16 cellular contexts compared by ENCODE assay signal in the genomic region with DNA sequence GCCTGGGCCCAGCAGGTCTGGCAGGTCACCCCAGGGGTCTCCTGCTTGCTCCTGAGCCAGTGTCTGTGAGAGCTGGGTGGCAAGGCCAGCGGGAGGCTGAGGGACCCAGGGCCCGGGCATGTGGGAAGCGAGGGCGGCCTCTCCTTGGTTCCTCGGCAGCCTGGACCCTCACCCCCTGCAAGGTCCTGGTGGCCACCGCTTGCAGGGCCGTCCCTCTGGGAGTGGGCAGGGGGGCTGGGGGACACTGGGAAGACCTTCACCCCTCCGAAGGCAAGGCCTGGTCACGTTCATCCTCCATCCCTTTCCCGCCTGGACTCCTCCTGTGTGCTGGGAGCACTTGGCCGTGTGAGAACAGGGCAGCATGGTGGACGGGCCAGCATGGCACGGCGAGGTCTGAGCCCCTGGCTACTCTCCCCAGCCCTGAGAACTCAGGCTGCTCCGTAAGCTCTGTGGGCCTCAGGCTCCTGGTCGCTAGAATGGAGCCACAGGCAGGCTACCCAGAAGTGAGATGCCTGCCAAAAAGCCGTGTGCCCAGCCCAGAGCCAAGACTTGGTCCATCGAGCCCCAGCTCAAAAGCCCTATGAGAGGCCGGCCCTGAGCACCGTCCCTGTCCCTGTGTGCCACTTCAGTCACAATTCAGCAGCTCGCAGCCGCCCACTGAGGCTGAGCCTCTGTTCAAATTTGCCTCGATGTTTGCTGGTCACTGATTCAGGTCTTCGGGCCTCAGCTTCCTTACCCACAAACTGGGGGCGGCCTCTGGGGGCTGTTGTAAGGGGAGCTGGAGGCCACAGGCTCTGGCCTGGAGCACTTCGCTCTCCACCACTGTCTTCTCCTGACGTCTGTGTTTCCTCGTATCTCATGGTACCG. TPM values are rescaled to one million over a fixed set of nuclear protein-coding genes. Genes with fewer than 3 reads are reported as not detected.
A peak's percentile ranks its signal among the peaks of the same experiment; 100 is the strongest.
DNase-seq lines count a peak whose midpoint lies in the region; ATAC-seq and TF ChIP-seq lines count a peak whose summit lies in the region.
"Had no signal": no experiment of that assay in that cellular context is flagged by ENCODE, and none has a peak within 500 bp of the region (broad histone marks: within the 10 kb centered on the region; RNA-seq: fewer than 3 reads in every experiment).

No MANE protein-coding gene starts in this region.

- H2BK12ac ChIP-seq in H9 (ENCODE audit: insufficient read length, low read depth, low read length): peak overlapping the region; percentile 69

- H2AFZ ChIP-seq in H9 (ENCODE audit: low read length) (no peak overlapping the region), neural progenitor cell (replicated peaks) (no peak overlapping the region)

- no peaks in the 10 kb centered on the region for H3K9me3 ChIP-seq in H9 (ENCODE audit: control insufficient read depth, low read depth, low read length)
- no peaks in the 10 kb centered on the region for H3K9me3 ChIP-seq in endodermal cell (ENCODE audit: control insufficient read depth, low read length)
- no peaks in the 10 kb centered on the region for H3K9me3 ChIP-seq in neural progenitor cell (ENCODE audit: low read depth)
- H3K9me3 ChIP-seq: thoracic aorta had no signal

- peaks cover 3% of the 10 kb centered on the region for H3K23me2 ChIP-seq in H9 (ENCODE audit: insufficient read length, low read depth, low read length, poor library complexity, severe bottlenecking)

- H3F3A ChIP-seq in neural progenitor cell (ENCODE audit: low read depth): peaks cover 8% of the 10 kb centered on the region

- H3K4me1 Mint-ChIP-seq in H9: peaks cover 69 to 79% of the 10 kb centered on the region in 2 experiments
- H3K4me1 Mint-ChIP-seq in endodermal cell: peaks cover 72% of the 10 kb centered on the region
- peaks cover 75% of the 10 kb centered on the region for H3K4me1 Mint-ChIP-seq in neural progenitor cell

- H3K4me2 ChIP-seq in H9 (ENCODE audit: insufficient read depth, insufficient read length, low read length) (no peak overlapping the region), neural progenitor cell (no peak overlapping the region)

- peak overlapping the region; percentile 100 for H3K27ac ChIP-seq in 22Rv1
- no peak overlapping the region for H3K27ac ChIP-seq in H9 (ENCODE audit: insufficient read length, low read depth, low read length)
- H3K27ac ChIP-seq in endodermal cell (ENCODE audit: low read depth, low read length): peak overlapping the region; percentile 16
- H3K27ac ChIP-seq in neural progenitor cell: no peak overlapping the region
- H3K27ac ChIP-seq: thoracic aorta had no signal

- H3K27me3 Mint-ChIP-seq in H9 (ENCODE audit: low read depth) (peaks cover 45% of the 10 kb centered on the region), endodermal cell (ENCODE audit: insufficient read depth) (peaks cover 5% of the 10 kb centered on the region), neural progenitor cell (ENCODE audit: insufficient read depth, low read depth) (peaks cover 2% of the 10 kb centered on the region)

- no peak overlapping the region for H4K5ac ChIP-seq in H9 (ENCODE audit: insufficient read length, low read depth, low read length)

- H2BK5ac ChIP-seq in H9 (ENCODE audit: insufficient read length, low read length): no peak overlapping the region

- no peaks in the 10 kb centered on the region; a peak in 1 of 5 replicates for H3K9me3 Mint-ChIP-seq in H9
- H3K9me3 Mint-ChIP-seq in endodermal cell: no peaks in the 10 kb centered on the region
- no peaks in the 10 kb centered on the region for H3K9me3 Mint-ChIP-seq in neural progenitor cell
- H3K9me3 Mint-ChIP-seq: T-helper 2 cell treated with Interferon-gamma antibody and Interleukin-4, amounts not matched to agents 5 μg/mL and 100 μg/mL, for 36 hours had no signal

- H2AK5ac ChIP-seq in H9 (ENCODE audit: insufficient read length, low read length): peak overlapping the region; percentile 56

- H3K27me3 ChIP-seq in H9 (ENCODE audit: insufficient read depth, low read length) (no peaks in the 10 kb centered on the region; the same call in 1 of the 2 replicates), endodermal cell (ENCODE audit: control insufficient read depth, insufficient read depth, low read length, poor library complexity, severe bottlenecking) (no peaks in the 10 kb centered on the region), neural progenitor cell (peaks cover 25% of the 10 kb centered on the region)

- H3K4me3 Mint-ChIP-seq in H9 (peak overlapping the region in 1 of 2 experiments; percentile 49; a peak in 3 of 5 replicates), endodermal cell (peak overlapping the region; percentile 88), neural progenitor cell (no peak overlapping the region)
- H3K4me3 Mint-ChIP-seq: T-helper 2 cell treated with Interferon-gamma antibody and Interleukin-4, amounts not matched to agents 5 μg/mL and 100 μg/mL, for 36 hours had no signal

- peak overlapping the region; percentile 33 for H3K23ac ChIP-seq in H9 (ENCODE audit: insufficient read length, low read depth, low read length)

- peak overlapping the region; percentile 81 for H3K14ac ChIP-seq in H9 (ENCODE audit: insufficient read depth, low read length)

- H3K36me3 ChIP-seq in endodermal cell (ENCODE audit: control insufficient read depth, insufficient read depth, low read length) (no peaks in the 10 kb centered on the region), neural progenitor cell (no peaks in the 10 kb centered on the region)
- H3K36me3 ChIP-seq: thoracic aorta had no signal

- H3K9ac ChIP-seq in H9 (ENCODE audit: extremely low read depth, insufficient read length, low read length) (no peak overlapping the region), endodermal cell (ENCODE audit: extremely low read depth, low read length, poor library complexity, severe bottlenecking) (no peak overlapping the region), neural progenitor cell (no peak overlapping the region)

- H3K4me3 ChIP-seq in endodermal cell (ENCODE audit: low read length): no peak overlapping the region
- no peak overlapping the region for H3K4me3 ChIP-seq in neural progenitor cell
- H3K4me3 ChIP-seq: thoracic aorta had no signal

- H2BK15ac ChIP-seq in H9 (ENCODE audit: low read depth, low read length): no peak overlapping the region

- DNase-seq in H9: peak; percentile 31
- DNase-seq in endodermal cell: peak; percentile 57
- DNase-seq in neural progenitor cell (ENCODE audit: low spot score): no peak
- DNase-seq in NCI-H2227 treated with DMSO at 0.1 percent for 48 hours (lab: John Stamatoyannopoulos, UW): no peak
- no peak for DNase-seq in stimulated activated CD4-positive, alpha-beta T cell treated with anti-CD3 and anti-CD28 coated beads, Interleukin-4, amount 100 ng/mL, for 24 hours
- DNase-seq: activated CD4-positive, alpha-beta T cell treated with anti-CD3 and anti-CD28 coated beads, Interleukin-2, amount 50 U/mL, for 48 hours; activated naive CD4-positive, alpha-beta T cell treated with Interleukin-2 at 50 U/mL for 16 hours; NCI-H2029 had no signal

- H2BK20ac ChIP-seq in H9 (ENCODE audit: low read depth, low read length, poor library complexity, severe bottlenecking): peak overlapping the region; percentile 7

- no peak overlapping the region for H4K8ac ChIP-seq in H9 (replicated peaks; ENCODE audit: insufficient read length, low read depth, low read length)

- H3K79me2 ChIP-seq in H9 (ENCODE audit: insufficient read depth, low read length): no peaks in the 10 kb centered on the region
- no peaks in the 10 kb centered on the region for H3K79me2 ChIP-seq in neural progenitor cell (ENCODE audit: low read depth)

- peak overlapping the region; percentile 72 for H4K91ac ChIP-seq in H9 (ENCODE audit: insufficient read length, low read depth, low read length)

- H3K4me1 ChIP-seq in H9 (ENCODE audit: insufficient read depth, low read length): peaks cover 28% of the 10 kb centered on the region; the same call in 1 of the 2 replicates
- H3K4me1 ChIP-seq in endodermal cell (ENCODE audit: control insufficient read depth, insufficient read depth, low read length): peaks cover 47% of the 10 kb centered on the region
- H3K4me1 ChIP-seq in neural progenitor cell: peaks cover 46% of the 10 kb centered on the region

- peak overlapping the region; percentile 74 for H3K18ac ChIP-seq in H9 (ENCODE audit: insufficient read length, low read depth, low read length)

- ATAC-seq in HG03565 (IDR thresholded peaks at IDR 0.05; ENCODE audit: unreplicated experiment): no peak
- ATAC-seq in HG02870 (IDR thresholded peaks at IDR 0.05; ENCODE audit: unreplicated experiment): no peak

- peak overlapping the region; percentile 38; the same call in 1 of the 2 replicates for H3K4ac ChIP-seq in H9 (ENCODE audit: low read depth, low read length)

- no peaks in the 10 kb centered on the region for H4K20me1 ChIP-seq in H9 (ENCODE audit: control insufficient read depth, insufficient read depth, insufficient read length)
- H4K20me1 ChIP-seq in neural progenitor cell (ENCODE audit: low read depth): no peaks in the 10 kb centered on the region

- H3K56ac ChIP-seq in H9 (ENCODE audit: insufficient read length, low read depth, low read length): no peak overlapping the region

- no peaks in the 10 kb centered on the region; a peak in 1 of 7 replicates for H3K36me3 Mint-ChIP-seq in H9 (ENCODE audit: insufficient read depth in 1 of 3, low read depth in 3 of 3)
- H3K36me3 Mint-ChIP-seq in endodermal cell (ENCODE audit: low read depth): peaks cover 25% of the 10 kb centered on the region
- H3K36me3 Mint-ChIP-seq in neural progenitor cell: no peaks in the 10 kb centered on the region

- H2BK120ac ChIP-seq in H9 (ENCODE audit: low read depth, low read length, poor library complexity, severe bottlenecking): peak overlapping the region; percentile 74

- no peak overlapping the region for H3T11ph ChIP-seq in H9 (ENCODE audit: low read length)

- no CpG with 5 or more reads among the region's 29 CpGs for WGBS in H9 (ENCODE audit: extremely low coverage, insufficient read length, low lambda C conversion rate)
- 90 to 96% methylated on average over 15 to 29 of the region's 29 CpGs for WGBS in endodermal cell (ENCODE audit: insufficient coverage in 1 of 2, insufficient read length in 1 of 2), 2 experiments

- H3K27ac Mint-ChIP-seq in H9: peak overlapping the region in 2 of 3 experiments; percentile 88 to 98; a peak in 4 of 7 replicates
- peak overlapping the region; percentile 98 for H3K27ac Mint-ChIP-seq in endodermal cell
- H3K27ac Mint-ChIP-seq in neural progenitor cell: peak overlapping the region; percentile 94
- H3K27ac Mint-ChIP-seq: T-helper 2 cell treated with Interferon-gamma antibody and Interleukin-4, amounts not matched to agents 5 μg/mL and 100 μg/mL, for 36 hours had no signal

- no peak for TF ChIP-seq CTCF in 22Rv1 (IDR thresholded peaks at IDR 0.05)
- no peak for TF ChIP-seq CTCF in H9 (conservative IDR thresholded peaks at IDR 0.05)
- TF ChIP-seq CTCF in endodermal cell (conservative IDR thresholded peaks at IDR 0.05): no peak
- no peak for TF ChIP-seq CTCF in neural progenitor cell (IDR thresholded peaks at IDR 0.05)

- no peaks in the 10 kb centered on the region for H3K79me1 ChIP-seq in H9 (ENCODE audit: insufficient read depth, low read depth, low read length, poor library complexity, severe bottlenecking)

RNA-seq across cellular contexts. Expression of a gene that starts 45.0 kb away (rescaled TPM):
- total RNA-seq in H9 (2021): not detected in 2 replicates
- not detected for total RNA-seq in endodermal cell
- not detected for polyA plus RNA-seq in endodermal cell (2013, experiment 1 of 2)
- not detected for polyA plus RNA-seq in endodermal cell (2013, experiment 2 of 2)
- not detected in 2 replicates for total RNA-seq in neural progenitor cell (ENCODE audit: low replicate concordance)
- total RNA-seq: glomerular endothelial cell, LHCN-M2, omental fat pad, thoracic aorta had no signal

Comparison
In these comparisons a context has a peak if more than half of its experiments do, and no peak if none do; other contexts are left out.
1. H3K27ac ChIP-seq: peak in 22Rv1 (single experiment) and endodermal cell (single experiment); none in H9 (single experiment) and neural progenitor cell (single experiment).
2. DNase-seq: peak in H9 (single experiment) and endodermal cell (single experiment); none in neural progenitor cell (single experiment), NCI-H2227 treated with DMSO at 0.1 percent for 48 hours (single experiment) and stimulated activated CD4-positive, alpha-beta T cell treated with anti-CD3 and anti-CD28 coated beads, Interleukin-4, amount 100 ng/mL, for 24 hours (single experiment).
3. Peak in every context shown above with its lines, with median percentiles within 50 percentile points of each other: H3K27ac Mint-ChIP-seq.